ENCODE assay signal across 1 cellular context in genomic region chr21:45100866-45101265, GRCh38.
TF ChIP-seq lines count a peak whose summit lies in the region.

No MANE protein-coding gene starts in this region.

TF ChIP-seq in K562, 482 proteins besides CTCF, POLR2A, EP300 and RAD21:
- TF ChIP-seq ZBTB33 (CRISPR knock-in tag; IDR thresholded peaks at IDR 0.05) (peak; percentile 65; the same call in 1 of the 2 replicates), PHTF2 (CRISPR knock-in tag; IDR thresholded peaks at IDR 0.05) (no peak), CHAMP1 (IDR thresholded peaks at IDR 0.05) (no peak)
- TF ChIP-seq, protein P1, sequence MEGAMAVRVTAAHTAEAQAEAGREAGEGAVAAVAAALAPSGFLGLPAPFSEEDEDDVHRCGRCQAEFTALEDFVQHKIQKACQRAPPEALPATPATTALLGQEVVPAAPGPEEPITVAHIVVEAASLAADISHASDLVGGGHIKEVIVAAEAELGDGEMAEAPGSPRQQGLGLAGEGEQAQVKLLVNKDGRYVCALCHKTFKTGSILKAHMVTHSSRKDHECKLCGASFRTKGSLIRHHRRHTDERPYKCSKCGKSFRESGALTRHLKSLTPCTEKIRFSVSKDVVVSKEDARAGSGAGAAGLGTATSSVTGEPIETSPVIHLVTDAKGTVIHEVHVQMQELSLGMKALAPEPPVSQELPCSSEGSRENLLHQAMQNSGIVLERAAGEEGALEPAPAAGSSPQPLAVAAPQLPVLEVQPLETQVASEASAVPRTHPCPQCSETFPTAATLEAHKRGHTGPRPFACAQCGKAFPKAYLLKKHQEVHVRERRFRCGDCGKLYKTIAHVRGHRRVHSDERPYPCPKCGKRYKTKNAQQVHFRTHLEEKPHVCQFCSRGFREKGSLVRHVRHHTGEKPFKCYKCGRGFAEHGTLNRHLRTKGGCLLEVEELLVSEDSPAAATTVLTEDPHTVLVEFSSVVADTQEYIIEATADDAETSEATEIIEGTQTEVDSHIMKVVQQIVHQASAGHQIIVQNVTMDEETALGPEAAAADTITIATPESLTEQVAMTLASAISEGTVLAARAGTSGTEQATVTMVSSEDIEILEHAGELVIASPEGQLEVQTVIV (CRISPR knock-in tag; IDR thresholded peaks at IDR 0.05; ENCODE audit: borderline replicate concordance), result no peak
